Comparison of ENCODE assay signal across 8 cellular contexts in genomic region chr14:22929104-22929847, GRCh38. TPM values are rescaled to one million over a fixed set of nuclear protein-coding genes. Genes with fewer than 3 reads are reported as not detected.
DNase-seq lines count a peak whose midpoint lies in the region; ATAC-seq and TF ChIP-seq lines count a peak whose summit lies in the region.

PRMT5 (minus strand) TSS chr14:22929376; CDS start chr14:22929361, 15 bp downstream.

- intact Hi-C loops in natural killer cell (cut with micrococcal nuclease), result loop anchor here (1.0 to 10.0 kb wide), 7 partner anchors 10 to 1206 kb away; partner anchors contain the start of genes CDH24, FITM1, HAUS4 and OXA1L

- peak; percentile 96 for TF ChIP-seq POLR2A in Raji (IDR thresholded peaks at IDR 0.05; ENCODE audit: insufficient read depth, low read depth, low read length)

- H2AK5ac ChIP-seq in H9 (ENCODE audit: insufficient read length, low read length), result no peak within 1 kb of the TSS

- H2BK20ac ChIP-seq in H9 (ENCODE audit: low read depth, low read length, poor library complexity, severe bottlenecking), result no peak within 1 kb of the TSS

- H4K20me1 ChIP-seq in H9 (ENCODE audit: control insufficient read depth, insufficient read depth, insufficient read length), result no peaks in the 10 kb centered on the region

- H3K79me2 ChIP-seq in H9 (ENCODE audit: insufficient read depth, low read length), result peaks cover 5% of the 10 kb centered on the region

- H3K27me3 ChIP-seq in H9 (ENCODE audit: insufficient read depth, low read length), result no peaks in the 10 kb centered on the region

- peak; percentile 100 for DNase-seq in H9
- peak; percentile 99 for DNase-seq in M059J (ENCODE audit: low read depth)
- DNase-seq in activated T-helper 9 cell treated with anti-CD3 and anti-CD28 coated beads, Interleukin-2, amount 50 U/mL, for 16 hours (ENCODE audit: low read depth), result peak; percentile 94
- DNase-seq in fibroblast of pulmonary artery (ENCODE audit: low read depth), result peak; percentile 100
- peak; percentile 93 for DNase-seq in natural killer cell
- DNase-seq in stimulated activated naive CD4-positive, alpha-beta T cell treated with Interleukin-2 at 50 U/mL for 16 hours (lab: John Stamatoyannopoulos, UW), result peak; percentile 99

- no peak within 1 kb of the TSS for H3K27ac ChIP-seq in H9 (ENCODE audit: insufficient read length, low read depth, low read length)

- H4K5ac ChIP-seq in H9 (ENCODE audit: insufficient read length, low read depth, low read length), result peak within 1 kb of the TSS; percentile 9

- peak within 1 kb of the TSS; percentile 83 for H3K9ac ChIP-seq in ES-I3 (ENCODE audit: low read depth, low read length)
- H3K9ac ChIP-seq in H9 (ENCODE audit: extremely low read depth, insufficient read length, low read length), result peak within 1 kb of the TSS; percentile 88

- peak; percentile 93 to 98 (median 94) for ATAC-seq in natural killer cell

- TF ChIP-seq CTCF in H9 (conservative IDR thresholded peaks at IDR 0.05), result no peak
- TF ChIP-seq CTCF in fibroblast of pulmonary artery (IDR thresholded peaks at IDR 0.05; ENCODE audit: low read length, missing control alignments), result no peak
- no peak for TF ChIP-seq CTCF in natural killer cell (IDR thresholded peaks at IDR 0.05)

- H3K18ac ChIP-seq in H9 (ENCODE audit: insufficient read length, low read depth, low read length), result peak within 1 kb of the TSS; percentile 91

- no peaks in the 10 kb centered on the region for H3K9me3 ChIP-seq in ES-I3 (ENCODE audit: control insufficient read depth, insufficient read depth, low read length)
- H3K9me3 ChIP-seq in H9 (ENCODE audit: control insufficient read depth, low read depth, low read length), result no peaks in the 10 kb centered on the region

- H3K27me3 Mint-ChIP-seq in H9 (ENCODE audit: low read depth) (no peaks in the 10 kb centered on the region), natural killer cell (ENCODE audit: low read depth in 2 of 2) (no peaks in the 10 kb centered on the region)

- no CpG with 5 or more reads among the region's 47 CpGs for WGBS in H9 (ENCODE audit: extremely low coverage, insufficient read length, low lambda C conversion rate)

- no peak within 1 kb of the TSS for H2AFZ ChIP-seq in H9 (ENCODE audit: low read length)

- H3K9me3 Mint-ChIP-seq in H9 (no peaks in the 10 kb centered on the region), natural killer cell (no peaks in the 10 kb centered on the region)

- peaks cover 23 to 31% (median 30%) of the 10 kb centered on the region in 3 experiments; a peak in 6 of 7 replicates for H3K36me3 Mint-ChIP-seq in H9 (ENCODE audit: insufficient read depth in 1 of 3, low read depth in 3 of 3)
- H3K36me3 Mint-ChIP-seq in natural killer cell, result no peaks in the 10 kb centered on the region

- no peak within 1 kb of the TSS for H3T11ph ChIP-seq in H9 (ENCODE audit: low read length)

- H3K4me3 ChIP-seq in fibroblast of pulmonary artery (replicated peaks; ENCODE audit: low read depth, low read length), result peak within 1 kb of the TSS; percentile 99

- peaks cover 8% of the 10 kb centered on the region for H3K4me1 ChIP-seq in ES-I3 (ENCODE audit: insufficient read depth, low read length)
- H3K4me1 ChIP-seq in H9 (ENCODE audit: insufficient read depth, low read length), result peaks cover 3% of the 10 kb centered on the region

- H2BK120ac ChIP-seq in H9 (ENCODE audit: low read depth, low read length, poor library complexity, severe bottlenecking), result no peak within 1 kb of the TSS

- H3K27ac Mint-ChIP-seq in H9 (no peak within 1 kb of the TSS), natural killer cell (no peak within 1 kb of the TSS)

- H4K8ac ChIP-seq in H9 (replicated peaks; ENCODE audit: insufficient read length, low read depth, low read length), result no peak within 1 kb of the TSS

- no peaks in the 10 kb centered on the region for H3K79me1 ChIP-seq in H9 (ENCODE audit: insufficient read depth, low read depth, low read length, poor library complexity, severe bottlenecking)

- H2BK12ac ChIP-seq in H9 (ENCODE audit: insufficient read length, low read depth, low read length), result peak within 1 kb of the TSS; percentile 27

- H3K4me2 ChIP-seq in H9 (ENCODE audit: insufficient read depth, insufficient read length, low read length), result peak within 1 kb of the TSS; percentile 99

- H3K23me2 ChIP-seq in H9 (ENCODE audit: insufficient read length, low read depth, low read length, poor library complexity, severe bottlenecking), result peaks cover 12% of the 10 kb centered on the region

- H4K91ac ChIP-seq in H9 (ENCODE audit: insufficient read length, low read depth, low read length), result no peak within 1 kb of the TSS

- H3K14ac ChIP-seq in H9 (ENCODE audit: insufficient read depth, low read length), result peak within 1 kb of the TSS; percentile 93

- no peak within 1 kb of the TSS for H2BK15ac ChIP-seq in H9 (ENCODE audit: low read depth, low read length)

- peak within 1 kb of the TSS; percentile 9 for H3K56ac ChIP-seq in H9 (ENCODE audit: insufficient read length, low read depth, low read length)

- H3K4me1 Mint-ChIP-seq in H9 (peaks cover 6 to 11% of the 10 kb centered on the region in 2 experiments), natural killer cell (no peaks in the 10 kb centered on the region)

- no peak within 1 kb of the TSS for H2BK5ac ChIP-seq in H9 (ENCODE audit: insufficient read length, low read length)

- H3K36me3 ChIP-seq in ES-I3 (ENCODE audit: insufficient read depth, low read length), result peaks cover 20% of the 10 kb centered on the region

- no peak within 1 kb of the TSS for H3K4ac ChIP-seq in H9 (ENCODE audit: low read depth, low read length)

- H3K23ac ChIP-seq in H9 (ENCODE audit: insufficient read length, low read depth, low read length), result no peak within 1 kb of the TSS

- no peak within 1 kb of the TSS for H3K4me3 Mint-ChIP-seq in H9
- no peak within 1 kb of the TSS for H3K4me3 Mint-ChIP-seq in natural killer cell

RNA-seq across cellular contexts. Expression of gene PRMT5, which starts in this region (rescaled TPM):
- total RNA-seq in H9 (2021), result 141 and 147 TPM in 2 replicates
- total RNA-seq in M059J (2014; rRNA removed; shearing (Covaris generic)), result 67.3 and 83.3 TPM in 2 replicates
- total RNA-seq in natural killer cell, result 10 to 100 TPM; 16.3 to 22.4 (median 18.5) TPM
